In genomic region chr2:133635115-133635514, GRCh38 we compare ENCODE assay signal across 15 cellular contexts.
"Had no signal": no experiment of that assay in that cellular context is flagged by ENCODE, and none has a peak within 500 bp of the region (broad histone marks: within the 10 kb centered on the region; RNA-seq: fewer than 3 reads in every experiment).

No MANE protein-coding gene starts in this region.

- H3K27me3 Mint-ChIP-seq: brain had no signal

- H3K4me1 Mint-ChIP-seq: endodermal cell had no signal

- H3K4me3 ChIP-seq: esophagus squamous epithelium, left lung, thyroid gland, uterus had no signal

- H3K36me3 Mint-ChIP-seq: activated naive CD4-positive, alpha-beta T cell treated with anti-CD3 and anti-CD28 coated beads, Interleukin-2, amount 50 U/mL, for 72 hours; brain had no signal

- H3K4me3 Mint-ChIP-seq: brain; endodermal cell; T-helper 1 cell treated with Interleukin-12 subunit alpha and Interleukin-12 subunit beta and Interleukin-4 antibody, amounts not matched to agents 30 μg/mL and 1 μg/mL, for 36 hours had no signal

- H3K9me3 Mint-ChIP-seq: endodermal cell; T-helper 1 cell treated with Interleukin-12 subunit alpha and Interleukin-12 subunit beta and Interleukin-4 antibody, amounts not matched to agents 30 μg/mL and 1 μg/mL, for 36 hours had no signal

- DNase-seq: activated CD4-positive, alpha-beta T cell treated with anti-CD3 and anti-CD28 coated beads, Interleukin-2, amount 50 U/mL, for 1 hour; activated CD4-positive, CD25-positive, alpha-beta regulatory T cell; activated effector memory CD4-positive, alpha-beta T cell treated with anti-CD3 and anti-CD28 coated beads, Interleukin-2, amount 50 U/mL, for 16 hours; activated T-cell treated with anti-CD3 and anti-CD28 coated beads, Interleukin-2, amount 50 U/mL, for 1 hour; amniotic stem cell; dermis blood vessel endothelial cell; endodermal cell; esophagus squamous epithelium; foreskin fibroblast; left lung; thyroid gland; uterus had no signal

- H3K27ac Mint-ChIP-seq: activated naive CD4-positive, alpha-beta T cell treated with anti-CD3 and anti-CD28 coated beads, Interleukin-2, amount 50 U/mL, for 72 hours; endodermal cell; T-helper 1 cell treated with Interleukin-12 subunit alpha and Interleukin-12 subunit beta and Interleukin-4 antibody, amounts not matched to agents 30 μg/mL and 1 μg/mL, for 36 hours had no signal
